1 cellular context compared by ENCODE assay signal in genomic region chr17:63495471-63495870, GRCh38.
TF ChIP-seq lines count a peak whose summit lies in the region.

No MANE protein-coding gene starts in this region.

TF ChIP-seq in HepG2, 621 proteins besides CTCF, POLR2A, EP300 and RAD21:
- TF ChIP-seq ZNF263 (CRISPR knock-in tag; IDR thresholded peaks at IDR 0.05) (peak; percentile 47; the same call in 1 of the 2 replicates), ZNF337 (CRISPR knock-in tag; IDR thresholded peaks at IDR 0.05; ENCODE audit: borderline replicate concordance, low read depth) (no peak)
